ENCODE assay signal across 24 cellular contexts in genomic region chr9:94079236-94079635, GRCh38.
"Had no signal": no experiment of that assay in that cellular context is flagged by ENCODE, and none has a peak within 500 bp of the region (broad histone marks: within the 10 kb centered on the region; RNA-seq: fewer than 3 reads in every experiment).

No MANE protein-coding gene starts in this region.

- H3K27ac ChIP-seq: breast epithelium had no signal

- H3K27me3 ChIP-seq: breast epithelium had no signal

- H3K4me3 ChIP-seq: breast epithelium had no signal

- H3K36me3 ChIP-seq: breast epithelium had no signal

- ATAC-seq: activated CD4-positive, CD25-positive, alpha-beta regulatory T cell treated with anti-CD3 and anti-CD28 coated beads, Interleukin-2, amount 50 U/mL, for 24 hours; activated CD8-positive, alpha-beta T cell treated with anti-CD3 and anti-CD28 coated beads for 36 hours; activated T-cell treated with anti-CD3 and anti-CD28 coated beads, Interleukin-2, amount 50 U/mL, for 72 hours; Panc1; Right ventricle myocardium inferior; SK-N-SH treated with all-trans-retinoic acid at 6 μM for 48 hours had no signal

- H3K4me1 ChIP-seq: breast epithelium had no signal

- H3K9me3 ChIP-seq: breast epithelium had no signal

- DNase-seq: activated CD4-positive, alpha-beta T cell treated with anti-CD3 and anti-CD28 coated beads for 4 hours; activated CD8-positive, alpha-beta memory T cell treated with anti-CD3 and anti-CD28 coated beads, Interleukin-2, amount 50 U/mL, for 4 hours; activated CD8-positive, alpha-beta T cell treated with anti-CD3 and anti-CD28 coated beads for 36 hours; activated naive CD4-positive, alpha-beta T cell; activated T-cell treated with anti-CD3 and anti-CD28 coated beads, Interleukin-2, amount 50 U/mL, for 72 hours; aorta; caudate nucleus; Kasumi-1; KBM-7; NCI-H1048; NCI-H1417; NCI-H2029 treated with DMSO at 0.1 percent for 48 hours; NCI-H446; NCI-H526; NCI-H774; NK-92 treated with Interleukin-12 subunit alpha and Interleukin-12 subunit beta, amount 100 ng/mL, for 24 hours; OCI-M1; RPMI8226; SW 1271 had no signal
